22 cellular contexts compared by ENCODE assay signal in the genomic region with DNA sequence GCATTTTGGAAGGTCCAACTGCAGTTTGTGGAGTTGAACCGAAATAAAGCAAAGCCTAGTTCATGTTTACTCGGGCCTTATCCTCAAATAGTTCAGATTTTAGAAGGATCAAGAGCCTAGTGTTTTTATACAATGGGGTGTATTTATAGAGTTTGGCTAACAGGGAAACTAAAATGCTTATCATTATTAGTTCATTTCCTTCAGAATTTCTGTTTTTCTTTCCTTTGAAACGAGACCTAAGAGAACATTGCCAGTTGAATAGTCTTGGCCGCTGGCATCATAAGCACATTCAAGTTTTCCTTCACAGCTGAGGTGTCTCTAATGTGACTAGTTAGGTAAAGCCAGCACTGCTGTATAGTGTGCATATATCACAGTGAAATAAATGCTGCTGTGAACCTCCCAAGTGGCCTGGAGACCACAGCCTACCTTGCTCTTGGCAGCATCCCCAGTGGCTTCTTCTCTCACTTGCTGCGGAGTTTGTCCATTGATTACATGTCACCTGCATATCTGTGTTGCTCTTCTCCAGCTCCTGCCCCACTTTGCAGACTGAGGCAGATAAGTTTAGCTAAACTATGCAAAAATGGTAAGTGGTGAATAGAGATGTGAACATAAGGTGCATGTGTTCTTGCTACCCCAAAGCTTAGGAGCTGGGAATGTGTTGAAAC.
A peak's percentile ranks its signal among the peaks of the same experiment; 100 is the strongest.
DNase-seq lines count a peak whose midpoint lies in the region; ATAC-seq and TF ChIP-seq lines count a peak whose summit lies in the region.
"Had no signal": no experiment of that assay in that cellular context is flagged by ENCODE, and none has a peak within 500 bp of the region (broad histone marks: within the 10 kb centered on the region; RNA-seq: fewer than 3 reads in every experiment).

No MANE protein-coding gene starts in this region.

- H3K9me3 ChIP-seq in esophagus muscularis mucosa = no peaks in the 10 kb centered on the region
- H3K9me3 ChIP-seq in right atrium auricular region = no peaks in the 10 kb centered on the region
- H3K9me3 ChIP-seq in uterus = no peaks in the 10 kb centered on the region
- H3K9me3 ChIP-seq: HAP-1, vagina had no signal

- no peak for ATAC-seq in HG02840 (IDR thresholded peaks at IDR 0.05; ENCODE audit: low FRiP score, unreplicated experiment)
- ATAC-seq: naive thymus-derived CD8-positive, alpha-beta T cell had no signal

- TF ChIP-seq POLR2A in esophagus muscularis mucosa (IDR thresholded peaks at IDR 0.05; ENCODE audit: low read depth) (no peak), uterus (IDR thresholded peaks at IDR 0.05) (no peak)

- no peak for TF ChIP-seq CTCF in esophagus muscularis mucosa (IDR thresholded peaks at IDR 0.05)
- no peak for TF ChIP-seq CTCF in right atrium auricular region (IDR thresholded peaks at IDR 0.05)
- no peak for TF ChIP-seq CTCF in uterus (IDR thresholded peaks at IDR 0.05)

- H3K27me3 ChIP-seq in esophagus muscularis mucosa = no peaks in the 10 kb centered on the region
- H3K27me3 ChIP-seq in right atrium auricular region = no peaks in the 10 kb centered on the region
- H3K27me3 ChIP-seq in rectal smooth muscle tissue (ENCODE audit: control insufficient read depth, insufficient read depth, low read length) = no peaks in the 10 kb centered on the region
- H3K27me3 ChIP-seq in uterus = no peaks in the 10 kb centered on the region
- H3K27me3 ChIP-seq: vagina had no signal

- TF ChIP-seq EP300 in esophagus muscularis mucosa (IDR thresholded peaks at IDR 0.05) = no peak

- no peak overlapping the region for H3K9ac ChIP-seq in rectal smooth muscle tissue (ENCODE audit: low read length)

- H3K4me1 ChIP-seq in esophagus muscularis mucosa (peaks cover 52 to 98% (median 84%) of the 10 kb centered on the region in 4 donors), right atrium auricular region (peaks cover 0 to 60% of the 10 kb centered on the region in 2 donors), rectal smooth muscle tissue (ENCODE audit: control insufficient read depth, insufficient read depth, low read length) (peaks cover 21% of the 10 kb centered on the region), uterus (peaks cover 0 to 9% of the 10 kb centered on the region in 2 donors)
- H3K4me1 ChIP-seq: HAP-1 had no signal

- DNase-seq in esophagus muscularis mucosa (ENCODE audit: extremely low spot score) = no peak
- no peak for DNase-seq in right atrium auricular region (ENCODE audit: low spot score)
- no peak for DNase-seq in uterus
- DNase-seq in amygdala (lab: John Stamatoyannopoulos, UW) = no peak
- DNase-seq in NCI-H2081 treated with DMSO at 0.1 percent for 48 hours (lab: John Stamatoyannopoulos, UW) = no peak
- DNase-seq: activated CD4-positive, alpha-beta T cell treated with anti-CD3 and anti-CD28 coated beads, Interleukin-2, amount 50 U/mL, for 1 hour; activated naive CD4-positive, alpha-beta T cell treated with Interleukin-2 at 50 U/mL for 16 hours; AML-193; anterior cingulate cortex; COR-L47; MV-4-11; naive thymus-derived CD8-positive, alpha-beta T cell; NCI-H1930; NCI-H446; posterior cingulate gyrus; RPMI8226; stimulated activated naive CD4-positive, alpha-beta T cell; SW 1271 had no signal

- no peaks in the 10 kb centered on the region for H3K36me3 ChIP-seq in esophagus muscularis mucosa
- H3K36me3 ChIP-seq in right atrium auricular region = no peaks in the 10 kb centered on the region
- H3K36me3 ChIP-seq in rectal smooth muscle tissue (ENCODE audit: control insufficient read depth, insufficient read depth, low read length) = peaks cover 2% of the 10 kb centered on the region
- no peaks in the 10 kb centered on the region for H3K36me3 ChIP-seq in uterus
- H3K36me3 ChIP-seq: HAP-1, vagina had no signal

- intact Hi-C loops in esophagus muscularis mucosa (cut with DNase I) (no loop called here), uterus (cut with DNase I; ENCODE audit: low total_unique reads) (no loop called here)

- H3K27ac ChIP-seq in esophagus muscularis mucosa (replicated peaks in 1 of 4) (peak overlapping the region; percentile 68 to 85 (median 78)), right atrium auricular region (peak overlapping the region; percentile 44 to 65), rectal smooth muscle tissue (ENCODE audit: low read depth, low read length) (peak overlapping the region; percentile 35), uterus (peak overlapping the region; percentile 52 to 87)

- 30% methylated on average over 5 of the region's 5 CpGs for WGBS in esophagus muscularis mucosa

- H3K4me3 ChIP-seq in esophagus muscularis mucosa (no peak overlapping the region), right atrium auricular region (no peak overlapping the region), rectal smooth muscle tissue (ENCODE audit: low read length) (no peak overlapping the region), uterus (no peak overlapping the region)
- H3K4me3 ChIP-seq: HAP-1, vagina had no signal
